In genomic region chr1:8422439-8423133, GRCh38 we compare ENCODE assay signal across 8 cellular contexts.
A peak's percentile ranks its signal among the peaks of the same experiment; 100 is the strongest.
DNase-seq lines count a peak whose midpoint lies in the region; ATAC-seq and TF ChIP-seq lines count a peak whose summit lies in the region.

No MANE protein-coding gene starts in this region.

- peaks cover 73% of the 10 kb centered on the region for H3K4me1 ChIP-seq in Karpas-422 (ENCODE audit: low read length)
- H3K4me1 ChIP-seq in left lung: peaks cover 42 to 88% of the 10 kb centered on the region in 2 donors
- H3K4me1 ChIP-seq in tibial nerve: peaks cover 0 to 73% (median 61%) of the 10 kb centered on the region in 4 donors

- peak overlapping the region; percentile 92 for H3K4me2 ChIP-seq in Karpas-422 (ENCODE audit: low read depth, low read length, poor library complexity, severe bottlenecking)

- WGBS in tibial nerve, 2 donors: 1% methylated on average over 16 of the region's 16 CpGs

- H3K27ac ChIP-seq in Karpas-422 (ENCODE audit: low read length): peak overlapping the region; percentile 92
- H3K27ac ChIP-seq in left lung: peak overlapping the region; percentile 96 to 98
- peak overlapping the region; percentile 91 to 99 (median 96) for H3K27ac ChIP-seq in tibial nerve

- TF ChIP-seq POLR2A in tibial nerve (IDR thresholded peaks at IDR 0.05): peak in 1 of 2 donors; percentile 12

- no peak for TF ChIP-seq CTCF in AG09309 (IDR thresholded peaks at IDR 0.05; ENCODE audit: control insufficient read depth, insufficient read depth, low read depth, low read length, missing control alignments)
- TF ChIP-seq CTCF in left lung (IDR thresholded peaks at IDR 0.05): no peak
- TF ChIP-seq CTCF in tibial nerve (IDR thresholded peaks at IDR 0.05): no peak

- H2AFZ ChIP-seq in Karpas-422 (ENCODE audit: low read length): no peak overlapping the region

- H3K36me3 ChIP-seq in Karpas-422 (ENCODE audit: insufficient read depth, low read length) (peaks cover 45% of the 10 kb centered on the region), left lung (peaks cover 0 to 14% of the 10 kb centered on the region in 2 donors), tibial nerve (peaks cover 0 to 9% (median 0%) of the 10 kb centered on the region in 3 donors)

- peaks cover 33% of the 10 kb centered on the region; the same call in 1 of the 2 replicates for H4K20me1 ChIP-seq in Karpas-422 (ENCODE audit: insufficient read depth, low read depth, low read length)

- TF ChIP-seq EP300 in tibial nerve (IDR thresholded peaks at IDR 0.05): peak in 1 of 2 donors; percentile 67

- H3K27me3 ChIP-seq in Karpas-422 (ENCODE audit: low read length) (no peaks in the 10 kb centered on the region), left lung (no peaks in the 10 kb centered on the region), tibial nerve (no peaks in the 10 kb centered on the region)

- H3K9ac ChIP-seq in Karpas-422 (ENCODE audit: low read length): peak overlapping the region; percentile 91

- H3K4me3 ChIP-seq in AG09309 (ENCODE audit: control insufficient read depth, low read depth, low read length) (peak overlapping the region; percentile 76), Karpas-422 (ENCODE audit: low read length) (peak overlapping the region; percentile 77), left lung (peak overlapping the region; percentile 63 to 71), tibial nerve (peak overlapping the region; percentile 79 to 95 (median 86))

- H3K9me3 ChIP-seq in Karpas-422 (ENCODE audit: low read length): no peaks in the 10 kb centered on the region
- H3K9me3 ChIP-seq in left lung: no peaks in the 10 kb centered on the region
- H3K9me3 ChIP-seq in tibial nerve: no peaks in the 10 kb centered on the region

- peak; percentile 21 for ATAC-seq in left lung
- ATAC-seq in GM18909 (IDR thresholded peaks at IDR 0.05; ENCODE audit: poor library complexity, unreplicated experiment): no peak

- DNase-seq in AG09309 (ENCODE audit: low read depth): no peak
- DNase-seq in Karpas-422: peak; percentile 70
- DNase-seq in central memory CD4-positive, alpha-beta T cell: peak; percentile 21
- DNase-seq in left lung: no peak
- DNase-seq in tibial nerve (ENCODE audit: low spot score in 2 of 2): peak in 1 of 2 donors; percentile 43
- no peak for DNase-seq in GOT3 (lab: John Stamatoyannopoulos, UW)
- DNase-seq in NCI-H1930 (lab: John Stamatoyannopoulos, UW): no peak

- peaks cover 71% of the 10 kb centered on the region for H3K79me2 ChIP-seq in Karpas-422 (ENCODE audit: low read length)

- intact Hi-C loops in left lung (cut with DNase I): no loop called here

- H3K9me2 ChIP-seq in Karpas-422 (replicated peaks; ENCODE audit: insufficient read depth, low read length): no peaks in the 10 kb centered on the region

Comparison
In these comparisons a context has a peak if more than half of its experiments do, and no peak if none do; other contexts are left out.
1. DNase-seq: peak in Karpas-422 (single experiment) and central memory CD4-positive, alpha-beta T cell (single experiment); none in AG09309 (single experiment), left lung (0 of 2), GOT3 (single experiment) and NCI-H1930 (0 of 2).
2. Peak in every context shown above with its lines, with median percentiles within 50 percentile points of each other: H3K4me3 ChIP-seq and H3K27ac ChIP-seq.